In genomic region chr10:86535057-86535882, GRCh38 we compare ENCODE assay signal across 8 cellular contexts. TPM values are rescaled to one million over a fixed set of nuclear protein-coding genes. Genes with fewer than 3 reads are reported as not detected.
DNase-seq lines count a peak whose midpoint lies in the region; ATAC-seq and TF ChIP-seq lines count a peak whose summit lies in the region.

No MANE protein-coding gene starts in this region.

- no peaks in the 10 kb centered on the region for H3K9me3 Mint-ChIP-seq in activated naive CD4-positive, alpha-beta T cell treated with anti-CD3 and anti-CD28 coated beads, Interleukin-2, amount 50 U/mL, for 24 hours
- peaks cover 4% of the 10 kb centered on the region for H3K9me3 Mint-ChIP-seq in progenitor cell of endocrine pancreas (ENCODE audit: low read depth)

- TF ChIP-seq CTCF in GM13976 (IDR thresholded peaks at IDR 0.05; ENCODE audit: borderline replicate concordance, control extremely low read depth, extremely low read depth, insufficient read depth, missing control alignments) (no peak), heart left ventricle (IDR thresholded peaks at IDR 0.05) (no peak), progenitor cell of endocrine pancreas (IDR thresholded peaks at IDR 0.05; ENCODE audit: unreplicated experiment) (no peak)

- H3K36me3 ChIP-seq in heart left ventricle (no peaks in the 10 kb centered on the region), SJCRH30 (no peaks in the 10 kb centered on the region)

- peak overlapping the region; percentile 41 for H3K27ac Mint-ChIP-seq in activated naive CD4-positive, alpha-beta T cell treated with anti-CD3 and anti-CD28 coated beads, Interleukin-2, amount 50 U/mL, for 24 hours
- no peak overlapping the region for H3K27ac Mint-ChIP-seq in progenitor cell of endocrine pancreas

- DNase-seq in GM13976 (ENCODE audit: low spot score) (peak; percentile 51), HUDEP-2 (lab: John Stamatoyannopoulos, UW; ENCODE audit: unreplicated experiment in 76 of 76) (peak in 68 of 76 experiments; percentile 14 to 83 (median 65)), heart left ventricle (peak; percentile 82 to 92 (median 88)), progenitor cell of endocrine pancreas (ENCODE audit: low spot score, unreplicated experiment) (peak; percentile 43), AML-193 (lab: John Stamatoyannopoulos, UW) (no peak), NCI-H524 treated with DMSO at 0.1 percent for 48 hours (lab: John Stamatoyannopoulos, UW) (no peak), SJCRH30 (no peak)

- H3K4me3 Mint-ChIP-seq in activated naive CD4-positive, alpha-beta T cell treated with anti-CD3 and anti-CD28 coated beads, Interleukin-2, amount 50 U/mL, for 24 hours, result peak overlapping the region; percentile 68
- H3K4me3 Mint-ChIP-seq in progenitor cell of endocrine pancreas (ENCODE audit: low read depth), result peak overlapping the region; percentile 80

- H3K9me3 ChIP-seq in heart left ventricle (no peaks in the 10 kb centered on the region), SJCRH30 (replicated peaks) (no peaks in the 10 kb centered on the region)

- H3K4me1 Mint-ChIP-seq in activated naive CD4-positive, alpha-beta T cell treated with anti-CD3 and anti-CD28 coated beads, Interleukin-2, amount 50 U/mL, for 24 hours, result peaks cover 32% of the 10 kb centered on the region
- no peaks in the 10 kb centered on the region for H3K4me1 Mint-ChIP-seq in progenitor cell of endocrine pancreas (ENCODE audit: low read depth)

- H3K4me3 ChIP-seq in heart left ventricle, result peak overlapping the region; percentile 15 to 60 (median 50)
- no peak overlapping the region for H3K4me3 ChIP-seq in SJCRH30

- no peaks in the 10 kb centered on the region for H3K36me3 Mint-ChIP-seq in activated naive CD4-positive, alpha-beta T cell treated with anti-CD3 and anti-CD28 coated beads, Interleukin-2, amount 50 U/mL, for 24 hours
- no peaks in the 10 kb centered on the region for H3K36me3 Mint-ChIP-seq in progenitor cell of endocrine pancreas (ENCODE audit: insufficient read depth)

- H3K4me1 ChIP-seq in heart left ventricle, result peaks cover 0 to 17% (median 5%) of the 10 kb centered on the region in 12 donors
- H3K4me1 ChIP-seq in SJCRH30, result no peaks in the 10 kb centered on the region

- H3K27ac ChIP-seq in heart left ventricle (peak overlapping the region in 10 of 12 donors; percentile 9 to 84 (median 62)), SJCRH30 (no peak overlapping the region)

- ATAC-seq in heart left ventricle, result peak; percentile 93 to 98 (median 98)

- intact Hi-C loops in heart left ventricle (cut with DNase I), result no loop called here

- 16 to 26% (median 22%) methylated on average over 21 to 49 of the region's 49 CpGs for WGBS in heart left ventricle, 4 donors

- H3K27me3 ChIP-seq in heart left ventricle (peaks cover 0 to 5% (median 0%) of the 10 kb centered on the region in 9 donors), SJCRH30 (no peaks in the 10 kb centered on the region)

- peak in 1 of 2 donors; percentile 33 for TF ChIP-seq POLR2A in heart left ventricle (IDR thresholded peaks at IDR 0.05)

- no peaks in the 10 kb centered on the region for H3K27me3 Mint-ChIP-seq in activated naive CD4-positive, alpha-beta T cell treated with anti-CD3 and anti-CD28 coated beads, Interleukin-2, amount 50 U/mL, for 24 hours
- peaks cover 39% of the 10 kb centered on the region for H3K27me3 Mint-ChIP-seq in progenitor cell of endocrine pancreas

- in situ Hi-C loops in GM13976 (cut with MboI; ENCODE audit: low sequenced_read_pairs, unreplicated experiment), result no loop called here

RNA-seq across cellular contexts. Expression of gene WAPL, which starts 13.7 kb away (rescaled TPM):
- 10 to 100 TPM; 19.7 to 29.9 (median 23.8) TPM for total RNA-seq in heart left ventricle
- polyA plus RNA-seq in heart left ventricle, result 10 to 100 TPM in 1 of 2 donors, 1 to 10 TPM in 1; 9.4 to 15.3 TPM
- 47.9 and 49.6 TPM in 2 replicates for total RNA-seq in progenitor cell of endocrine pancreas
- total RNA-seq in SJCRH30 (2014; rRNA removed; shearing (Covaris generic)), result 35.4 and 38.0 TPM in 2 replicates

Comparison
In these comparisons a context has a peak if more than half of its experiments do, and no peak if none do; other contexts are left out.
1. DNase-seq: peak in GM13976 (single experiment), HUDEP-2 (68 of 76), heart left ventricle (5 of 5) and progenitor cell of endocrine pancreas (single experiment); none in AML-193 (0 of 2), NCI-H524 treated with DMSO at 0.1 percent for 48 hours (single experiment) and SJCRH30 (0 of 2).